Comparison of ENCODE assay signal across 31 cellular contexts in the genomic region with DNA sequence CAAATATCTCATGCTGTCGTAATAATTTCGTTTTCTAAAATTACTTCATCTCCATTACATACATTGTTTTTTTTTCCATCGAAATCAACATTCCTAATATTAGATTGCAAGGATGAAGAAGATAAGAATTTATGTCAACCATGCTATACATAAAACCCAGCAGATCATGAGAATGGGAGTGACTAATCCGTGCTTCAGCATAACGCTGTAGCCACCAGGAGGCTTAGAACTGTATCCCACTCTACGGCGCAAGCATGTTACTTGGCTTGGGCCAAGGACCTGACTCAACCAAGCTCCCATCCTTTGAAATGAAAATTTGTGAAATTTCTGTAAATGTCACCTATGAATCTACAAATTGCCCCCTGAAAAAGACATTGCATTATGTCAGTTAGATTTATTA.
"Had no signal": no experiment of that assay in that cellular context is flagged by ENCODE, and none has a peak within 500 bp of the region (broad histone marks: within the 10 kb centered on the region; RNA-seq: fewer than 3 reads in every experiment).

No MANE protein-coding gene starts in this region.

- H3K4me3 Mint-ChIP-seq: activated naive CD8-positive, alpha-beta T cell; immature natural killer cell; naive thymus-derived CD4-positive, alpha-beta T cell; neural crest cell; stimulated activated naive B cell treated with anti-CD40 and anti-IgM and Interleukin-4, amounts not matched to agents 10 μg/mL and 1 μg/mL and 100 μg/mL, for 72 hours had no signal

- FAIRE-seq: kidney had no signal

- H3K4me1 ChIP-seq: parathyroid adenoma had no signal

- H3K9me3 Mint-ChIP-seq: neural crest cell; stimulated activated naive B cell treated with anti-CD40 and anti-IgM and Interleukin-4, amounts not matched to agents 10 μg/mL and 1 μg/mL and 100 μg/mL, for 72 hours had no signal

- H3K27ac Mint-ChIP-seq: activated naive CD8-positive, alpha-beta T cell; immature natural killer cell; naive thymus-derived CD4-positive, alpha-beta T cell; stimulated activated naive B cell treated with anti-CD40 and anti-IgM and Interleukin-4, amounts not matched to agents 10 μg/mL and 1 μg/mL and 100 μg/mL, for 72 hours had no signal

- H3K27me3 Mint-ChIP-seq: activated naive CD8-positive, alpha-beta T cell; stimulated activated naive B cell treated with anti-CD40 and anti-IgM and Interleukin-4, amounts not matched to agents 10 μg/mL and 1 μg/mL and 100 μg/mL, for 72 hours had no signal

- H3K4me1 Mint-ChIP-seq: immature natural killer cell; naive thymus-derived CD4-positive, alpha-beta T cell had no signal

- H3K9ac ChIP-seq: parathyroid adenoma had no signal

- H3K36me3 Mint-ChIP-seq: activated naive CD8-positive, alpha-beta T cell; immature natural killer cell; stimulated activated naive B cell treated with anti-CD40 and anti-IgM and Interleukin-4, amounts not matched to agents 10 μg/mL and 1 μg/mL and 100 μg/mL, for 72 hours had no signal

- H3K4me3 ChIP-seq: body of pancreas, cardiac muscle cell, psoas muscle, smooth muscle cell, suprapubic skin, tibial artery had no signal

- H3K27ac ChIP-seq: body of pancreas, cardiac muscle cell, parathyroid adenoma, psoas muscle, suprapubic skin, tibial artery, VCaP had no signal

- H3K27me3 ChIP-seq: body of pancreas, cardiac muscle cell, suprapubic skin, tibial artery had no signal

- H3K79me2 ChIP-seq: parathyroid adenoma had no signal

- H3K4me2 ChIP-seq: smooth muscle cell had no signal

- ATAC-seq: activated CD4-positive, CD25-positive, alpha-beta regulatory T cell treated with anti-CD3 and anti-CD28 coated beads, Interleukin-2, amount 50 U/mL, for 24 hours; body of pancreas; esophagus mucosa; left colon; naive thymus-derived CD4-positive, alpha-beta T cell; psoas muscle; stimulated activated naive B cell treated with anti-CD40 and anti-IgM and Interleukin-4, amounts not matched to agents 10 μg/mL and 1 μg/mL and 100 μg/mL, for 72 hours had no signal

- DNase-seq: activated CD4-positive, alpha-beta T cell treated with anti-CD3 and anti-CD28 coated beads for 48 hours; activated CD4-positive, alpha-beta T cell treated with anti-CD3 and anti-CD28 coated beads, Interleukin-2, amount 50 U/mL, for 48 hours; activated CD8-positive, alpha-beta memory T cell treated with anti-CD3 and anti-CD28 coated beads for 24 hours; activated effector memory CD4-positive, alpha-beta T cell treated with Interleukin-2 at 50 U/mL for 16 hours; activated naive CD4-positive, alpha-beta T cell treated with Interleukin-2 at 50 U/mL for 16 hours; aorta; body of pancreas; foreskin fibroblast; head of caudate nucleus; hypothalamus; immature natural killer cell; kidney; left colon; midbrain; naive thymus-derived CD4-positive, alpha-beta T cell; occipital lobe; psoas muscle; stimulated activated CD4-positive, alpha-beta T cell treated with anti-CD3 and anti-CD28 coated beads, Interleukin-1b, Interleukin-23, amount 100 ng/mL, for 48 hours; stimulated activated CD4-positive, alpha-beta T cell treated with anti-CD3 and anti-CD28 coated beads, Interleukin-4, amount 100 ng/mL, for 4 hours; stimulated activated CD8-positive, alpha-beta memory T cell treated with anti-CD3 and anti-CD28 coated beads, Interleukin-4, amount 100 ng/mL, for 48 hours; stimulated activated naive B cell treated with anti-CD40 and anti-IgM and Interleukin-4, amounts not matched to agents 10 μg/mL and 1 μg/mL and 100 μg/mL, for 72 hours; tibial artery had no signal

- H3K9me3 ChIP-seq: body of pancreas, psoas muscle, suprapubic skin, tibial artery had no signal

- H3K36me3 ChIP-seq: cardiac muscle cell, suprapubic skin, tibial artery had no signal

- H2AFZ ChIP-seq: parathyroid adenoma had no signal
